In the genomic region with DNA sequence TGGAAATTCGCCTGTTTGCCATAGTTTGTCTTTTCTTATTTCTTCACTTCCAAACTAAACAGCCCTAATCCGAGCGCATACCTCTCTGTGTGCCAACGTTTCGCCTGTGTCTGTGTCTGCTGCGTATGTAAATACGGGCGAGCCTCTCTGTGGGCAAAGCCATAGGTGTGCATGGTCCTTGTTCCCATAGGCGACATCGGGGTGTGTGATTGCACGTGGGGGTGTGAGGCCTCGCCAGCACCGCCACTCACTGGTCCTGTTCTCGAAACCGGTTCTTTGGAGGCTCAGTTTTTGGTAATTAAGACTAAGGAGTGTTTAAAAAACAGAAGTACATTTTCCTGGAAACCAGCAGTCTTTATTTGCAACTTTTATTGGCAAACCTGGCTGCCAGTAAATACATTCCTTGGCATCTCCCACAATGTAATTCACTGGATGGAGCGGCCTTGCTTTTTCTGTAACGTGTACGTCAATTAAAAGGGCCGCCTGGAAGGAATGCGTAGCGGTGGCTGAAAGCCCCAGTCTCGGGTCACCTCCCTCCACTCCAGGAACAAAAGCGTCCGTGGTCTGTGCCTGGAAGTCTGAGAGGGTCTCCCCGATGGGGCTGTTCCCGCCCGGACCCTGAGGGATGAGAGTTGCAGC, we compare ENCODE assay signal across 10 cellular contexts. TPM values are rescaled to one million over a fixed set of nuclear protein-coding genes. Genes with fewer than 3 reads are reported as not detected.
DNase-seq lines count a peak whose midpoint lies in the region; ATAC-seq and TF ChIP-seq lines count a peak whose summit lies in the region.
"Had no signal": no experiment of that assay in that cellular context is flagged by ENCODE, and none has a peak within 500 bp of the region (broad histone marks: within the 10 kb centered on the region; RNA-seq: fewer than 3 reads in every experiment).

No MANE protein-coding gene starts in this region.

- H3K9me3 ChIP-seq in HAP-1 (no peaks in the 10 kb centered on the region), iPS DF 6.9 (ENCODE audit: control insufficient read depth, insufficient read depth, low read length) (no peaks in the 10 kb centered on the region), skeletal muscle tissue (ENCODE audit: control insufficient read depth in 3 of 3, low read length in 3 of 3) (no peaks in the 10 kb centered on the region)

- H3K27me3 ChIP-seq in HAP-1 (ENCODE audit: low read depth) (no peaks in the 10 kb centered on the region), iPS DF 6.9 (ENCODE audit: control insufficient read depth, insufficient read depth, low read length) (peaks cover 41% of the 10 kb centered on the region), skeletal muscle tissue (ENCODE audit: control insufficient read depth in 3 of 3, insufficient read depth in 3 of 3, low read length in 3 of 3) (peaks cover 68 to 74% (median 72%) of the 10 kb centered on the region in 3 donors)

- in situ Hi-C loops in HAP-1 (cut with MboI; ENCODE audit: low sequenced_read_pairs): loop anchor here (10.0 to 25.0 kb wide), 2 partner anchors 508 to 591 kb away; no protein-coding TSS in a partner anchor

- H3K4me3 ChIP-seq in HAP-1 (peak overlapping the region; percentile 29), iPS DF 6.9 (ENCODE audit: low read length) (peak overlapping the region; percentile 16; the same call in 1 of the 2 replicates), skeletal muscle tissue (ENCODE audit: low read length in 3 of 3) (peak overlapping the region in 2 of 3 donors; percentile 56 to 58)

- no CpG with 5 or more reads among the region's 27 CpGs for WGBS in iPS DF 6.9 (ENCODE audit: insufficient coverage, insufficient read length)

- H3K4me1 ChIP-seq in HAP-1: peaks cover 26% of the 10 kb centered on the region
- peaks cover 9% of the 10 kb centered on the region for H3K4me1 ChIP-seq in iPS DF 6.9 (ENCODE audit: control insufficient read depth, insufficient read depth, low read length)
- H3K4me1 ChIP-seq in skeletal muscle tissue (ENCODE audit: control insufficient read depth in 3 of 3, insufficient read depth in 3 of 3, low read length in 3 of 3): peaks cover 3 to 30% (median 16%) of the 10 kb centered on the region in 3 donors

- no peak for DNase-seq in HAP-1 (ENCODE audit: low spot score in 2 of 2)
- DNase-seq in iPS DF 6.9 (ENCODE audit: low read depth, low spot score): no peak
- DNase-seq in CD1c-positive myeloid dendritic cell (ENCODE audit: extremely low spot score): no peak
- DNase-seq: foreskin keratinocyte, NCI-H524 treated with DMSO at 0.1 percent for 48 hours had no signal

- H3K9ac ChIP-seq in skeletal muscle tissue (ENCODE audit: low read depth in 1 of 3, low read length in 3 of 3): peak overlapping the region in 2 of 3 donors; percentile 3 to 54

- no peak for ATAC-seq in HG03460 (IDR thresholded peaks at IDR 0.05; ENCODE audit: unreplicated experiment)
- no peak for ATAC-seq in GM19395 (IDR thresholded peaks at IDR 0.05; ENCODE audit: unreplicated experiment)
- ATAC-seq in GM18519 (IDR thresholded peaks at IDR 0.05; ENCODE audit: low FRiP score, unreplicated experiment): no peak

- no peak for TF ChIP-seq CTCF in VCaP (conservative IDR thresholded peaks at IDR 0.05)

- no peaks in the 10 kb centered on the region for H3K36me3 ChIP-seq in HAP-1 (replicated peaks)
- H3K36me3 ChIP-seq in iPS DF 6.9 (ENCODE audit: control insufficient read depth, insufficient read depth, low read length): no peaks in the 10 kb centered on the region
- H3K36me3 ChIP-seq in skeletal muscle tissue (ENCODE audit: control insufficient read depth in 3 of 3, insufficient read depth in 3 of 3, low read length in 3 of 3): no peaks in the 10 kb centered on the region

- H3K27ac ChIP-seq in VCaP (peak overlapping the region; percentile 41; the same call in 1 of the 2 replicates), iPS DF 6.9 (ENCODE audit: low read length) (no peak overlapping the region), skeletal muscle tissue (ENCODE audit: low read depth, low read length) (no peak overlapping the region)
- H3K27ac ChIP-seq: foreskin keratinocyte had no signal

RNA-seq across cellular contexts. Expression of a gene that starts 5.9 kb away (rescaled TPM):
- total RNA-seq in skeletal muscle tissue: 1.6 TPM
